Comparison of ENCODE assay signal across 23 cellular contexts in genomic region chr9:131173995-131174394, GRCh38. TPM values are rescaled to one million over a fixed set of nuclear protein-coding genes. Genes with fewer than 3 reads are reported as not detected.
A peak's percentile ranks its signal among the peaks of the same experiment; 100 is the strongest.
DNase-seq lines count a peak whose midpoint lies in the region; ATAC-seq, FAIRE-seq and TF ChIP-seq lines count a peak whose summit lies in the region.
"Had no signal": no experiment of that assay in that cellular context is flagged by ENCODE, and none has a peak within 500 bp of the region (broad histone marks: within the 10 kb centered on the region; RNA-seq: fewer than 3 reads in every experiment).

No MANE protein-coding gene starts in this region.

- H3K4me1 ChIP-seq in KMS-11 (ENCODE audit: low read depth, poor library complexity, severe bottlenecking) (peaks cover 92% of the 10 kb centered on the region), K562 (replicated peaks in 1 of 2; ENCODE audit: control insufficient read depth in 2 of 2, insufficient read depth in 2 of 2, low read length in 2 of 2) (peaks cover 3 to 6% of the 10 kb centered on the region in 2 experiments; a peak in 4 of 5 replicates), neuronal stem cell (ENCODE audit: control insufficient read depth in 2 of 2, insufficient read depth in 1 of 2, low read depth in 1 of 2, low read length in 2 of 2) (no peaks in the 10 kb centered on the region)
- H3K4me1 ChIP-seq: A549, Caco-2 had no signal

- peak overlapping the region; percentile 31 for H3K27ac Mint-ChIP-seq in activated CD4-positive, alpha-beta T cell treated with anti-CD3 and anti-CD28 coated beads for 36 hours
- H3K27ac Mint-ChIP-seq in activated CD4-positive, alpha-beta T cell treated with anti-CD3 and anti-CD28 coated beads, Interleukin-2, amount 10 ng/mL, durations not matched to agents 24 days and 14 days: no peak overlapping the region
- H3K27ac Mint-ChIP-seq: B cell; CD4-positive, alpha-beta T cell; CD8-positive, alpha-beta T cell had no signal

- ATAC-seq in activated CD4-positive, alpha-beta T cell treated with anti-CD3 and anti-CD28 coated beads for 36 hours: no peak
- ATAC-seq in K562: no peak
- no peak for ATAC-seq in HG03139 (IDR thresholded peaks at IDR 0.05; ENCODE audit: unreplicated experiment)
- no peak for ATAC-seq in GM18870 (IDR thresholded peaks at IDR 0.05; ENCODE audit: unreplicated experiment)
- ATAC-seq: A549; CD8-positive, alpha-beta T cell had no signal

- no TSS peak for BruUV-seq in K562 (replicated peaks; lab: Mats Ljungman, UMichigan)

- H3K79me2 ChIP-seq in KMS-11 (ENCODE audit: insufficient read depth, low read depth) (peaks cover 8% of the 10 kb centered on the region; the same call in 1 of the 2 replicates), K562 (ENCODE audit: control insufficient read depth, insufficient read depth, low read length) (peaks cover 25% of the 10 kb centered on the region)

- no peak overlapping the region for H3K4ac ChIP-seq in neuronal stem cell (ENCODE audit: low read length)

- no peaks in the 10 kb centered on the region for H3K27me3 ChIP-seq in KMS-11 (ENCODE audit: insufficient read depth, low read depth)
- no peaks in the 10 kb centered on the region for H3K27me3 ChIP-seq in K562 (ENCODE audit: control insufficient read depth in 2 of 2, insufficient read depth in 2 of 2, low read length in 2 of 2)
- H3K27me3 ChIP-seq in neuronal stem cell (ENCODE audit: control insufficient read depth in 3 of 3, insufficient read depth in 3 of 3, low read depth in 1 of 3, low read length in 3 of 3): no peaks in the 10 kb centered on the region
- H3K27me3 ChIP-seq: BLaER1 treated with 17β-estradiol and CSF1 and Interleukin-3, amounts not matched to agents 10 nM and 100 nM had no signal

- H2BK5ac ChIP-seq in neuronal stem cell (ENCODE audit: low read length): no peak overlapping the region

- no peaks in the 10 kb centered on the region for H3K27me3 Mint-ChIP-seq in activated CD4-positive, alpha-beta T cell treated with anti-CD3 and anti-CD28 coated beads for 36 hours
- no peaks in the 10 kb centered on the region for H3K27me3 Mint-ChIP-seq in activated CD4-positive, alpha-beta T cell treated with anti-CD3 and anti-CD28 coated beads, Interleukin-2, amount 10 ng/mL, durations not matched to agents 24 days and 14 days
- H3K27me3 Mint-ChIP-seq: B cell; CD4-positive, alpha-beta T cell had no signal

- H3K9me1 ChIP-seq in K562 (ENCODE audit: control insufficient read depth, insufficient read depth, low read length): no peaks in the 10 kb centered on the region

- H2AFZ ChIP-seq in KMS-11 (ENCODE audit: low read depth): no peak overlapping the region
- H2AFZ ChIP-seq in K562 (ENCODE audit: low read depth, low read length): no peak overlapping the region
- H2AFZ ChIP-seq in neuronal stem cell (ENCODE audit: low read length): no peak overlapping the region

- peaks cover 54% of the 10 kb centered on the region for H3K36me3 Mint-ChIP-seq in activated CD4-positive, alpha-beta T cell treated with anti-CD3 and anti-CD28 coated beads for 36 hours (ENCODE audit: low read depth)
- peaks cover 54% of the 10 kb centered on the region for H3K36me3 Mint-ChIP-seq in activated CD4-positive, alpha-beta T cell treated with anti-CD3 and anti-CD28 coated beads, Interleukin-2, amount 10 ng/mL, durations not matched to agents 24 days and 14 days (ENCODE audit: low read depth)

- H3K4me3 ChIP-seq in KMS-11 (IDR thresholded peaks at IDR 0.05; ENCODE audit: insufficient read depth, low read depth, low read length): no peak overlapping the region
- H3K4me3 ChIP-seq in K562: no peak overlapping the region
- H3K4me3 ChIP-seq in neuronal stem cell (ENCODE audit: low read length in 2 of 2): peak overlapping the region in 1 of 2 donors; percentile 63
- H3K4me3 ChIP-seq: A549; BLaER1 treated with 17β-estradiol and CSF1 and Interleukin-3, amounts not matched to agents 10 nM and 100 nM had no signal

- no peak overlapping the region for H3K18ac ChIP-seq in neuronal stem cell (ENCODE audit: low read length)

- H3K4me1 Mint-ChIP-seq in activated CD4-positive, alpha-beta T cell treated with anti-CD3 and anti-CD28 coated beads for 36 hours: peaks cover 2% of the 10 kb centered on the region
- peaks cover 16% of the 10 kb centered on the region for H3K4me1 Mint-ChIP-seq in activated CD4-positive, alpha-beta T cell treated with anti-CD3 and anti-CD28 coated beads, Interleukin-2, amount 10 ng/mL, durations not matched to agents 24 days and 14 days

- CTCF ChIA-PET in activated CD4-positive, alpha-beta T cell treated with anti-CD3 and anti-CD28 coated beads for 36 hours (lab: Charles Lee): interaction anchor here (11.2 kb wide), 1 partner anchor 162 kb away, joined by 150 read pairs; no protein-coding TSS in a partner anchor
- CTCF ChIA-PET in K562 (lab: Yijun Ruan, JAX; ENCODE audit: low intra/inter-chr PET ratio): no interaction called here

- TF ChIP-seq CTCF in KMS-11 (conservative IDR thresholded peaks at IDR 0.05; ENCODE audit: low read depth, low read length): no peak
- no peak for TF ChIP-seq CTCF in K562 (IDR thresholded peaks at IDR 0.05 in 2 of 3, conservative IDR thresholded peaks at IDR 0.05 in 1 of 3; ENCODE audit: insufficient read depth in 2 of 3, low read depth in 1 of 3, low read length in 3 of 3)

- H3K9me3 Mint-ChIP-seq in activated CD4-positive, alpha-beta T cell treated with anti-CD3 and anti-CD28 coated beads for 36 hours (ENCODE audit: low read depth): no peaks in the 10 kb centered on the region
- H3K9me3 Mint-ChIP-seq in activated CD4-positive, alpha-beta T cell treated with anti-CD3 and anti-CD28 coated beads, Interleukin-2, amount 10 ng/mL, durations not matched to agents 24 days and 14 days: no peaks in the 10 kb centered on the region
- H3K9me3 Mint-ChIP-seq: CD4-positive, alpha-beta T cell; CD8-positive, alpha-beta T cell had no signal

- H4K91ac ChIP-seq in neuronal stem cell (ENCODE audit: low read depth, low read length, poor library complexity): no peak overlapping the region

- no peak overlapping the region for H2BK15ac ChIP-seq in neuronal stem cell (ENCODE audit: low read length)

- peaks cover 4% of the 10 kb centered on the region for H3K79me1 ChIP-seq in neuronal stem cell (ENCODE audit: low read depth, low read length)

- no peak overlapping the region for H3K4me3 Mint-ChIP-seq in activated CD4-positive, alpha-beta T cell treated with anti-CD3 and anti-CD28 coated beads for 36 hours
- H3K4me3 Mint-ChIP-seq in activated CD4-positive, alpha-beta T cell treated with anti-CD3 and anti-CD28 coated beads, Interleukin-2, amount 10 ng/mL, durations not matched to agents 24 days and 14 days: no peak overlapping the region
- H3K4me3 Mint-ChIP-seq: B cell; CD4-positive, alpha-beta T cell; CD8-positive, alpha-beta T cell had no signal

- H3K9me3 ChIP-seq in K562 (replicated peaks; ENCODE audit: control insufficient read depth, insufficient read depth, low read depth, low read length): no peaks in the 10 kb centered on the region; the same call in 1 of the 2 replicates
- peaks cover 0 to 5% of the 10 kb centered on the region in 2 donors for H3K9me3 ChIP-seq in neuronal stem cell (replicated peaks in 1 of 2; ENCODE audit: control insufficient read depth in 2 of 2, insufficient read depth in 1 of 2, low read depth in 1 of 2, low read length in 2 of 2)
- H3K9me3 ChIP-seq: A549, Caco-2 had no signal

- TF ChIP-seq EP300 in K562 (IDR thresholded peaks at IDR 0.05; ENCODE audit: low read length): no peak

- intact Hi-C loops in activated CD4-positive, alpha-beta T cell treated with anti-CD3 and anti-CD28 coated beads for 36 hours (cut with DNase I, micrococcal nuclease): no loop called here
- intact Hi-C loops in activated CD4-positive, alpha-beta T cell treated with anti-CD3 and anti-CD28 coated beads, Interleukin-2, amount 10 ng/mL, durations not matched to agents 24 days and 14 days (cut with micrococcal nuclease): no loop called here
- intact Hi-C loops in K562 (cut with micrococcal nuclease): no loop called here

- no peak overlapping the region for H2BK120ac ChIP-seq in neuronal stem cell (ENCODE audit: low read depth, low read length)

- 0 out of 2 replicates have a peak, but pooled peaks cover 4% of the 10 kb centered on the region for H3K36me3 ChIP-seq in KMS-11 (ENCODE audit: insufficient read depth)
- H3K36me3 ChIP-seq in K562 (ENCODE audit: control insufficient read depth, insufficient read depth, low read length): peaks cover 81% of the 10 kb centered on the region
- H3K36me3 ChIP-seq in neuronal stem cell (replicated peaks in 1 of 2; ENCODE audit: control insufficient read depth in 2 of 2, insufficient read depth in 2 of 2, low read length in 2 of 2): peaks cover 13 to 82% of the 10 kb centered on the region in 2 donors

- WGBS in K562 (ENCODE audit: insufficient coverage, low coverage, missing lambda C conversion rate): 95% methylated on average over 10 of the region's 10 CpGs
- no CpG with 5 or more reads among the region's 10 CpGs for WGBS in neuronal stem cell (ENCODE audit: extremely low coverage in 2 of 2, insufficient read length in 2 of 2, insufficient replicate concordance in 1 of 2), 2 donors

- no peak for DNase-seq in activated CD4-positive, alpha-beta T cell treated with anti-CD3 and anti-CD28 coated beads for 36 hours
- DNase-seq in activated CD4-positive, alpha-beta T cell treated with anti-CD3 and anti-CD28 coated beads, Interleukin-2, amount 10 ng/mL, durations not matched to agents 24 days and 14 days: no peak
- DNase-seq in K562 (ENCODE audit: extremely low read depth in 1 of 4, low spot score in 3 of 4): peak in 1 of 4 experiments; percentile 71
- DNase-seq in neuronal stem cell (ENCODE audit: low spot score): no peak
- DNase-seq in stimulated activated CD4-positive, alpha-beta T cell treated with anti-CD3 and anti-CD28 coated beads, Interleukin-15, amount 100 ng/mL, for 24 hours: no peak
- DNase-seq: AML-193; Caco-2; Calu3; CD4-positive, alpha-beta T cell; CD8-positive, alpha-beta T cell; DMS79 treated with DMSO at 0.1 percent for 48 hours; GF-D8 had no signal

- H4K8ac ChIP-seq in neuronal stem cell (ENCODE audit: low read depth, low read length): no peak overlapping the region

- FAIRE-seq in K562 (lab: Jason Lieb, UNC): no peak
- FAIRE-seq: A549, D721Med, G401.6, GM12891 had no signal

- no peak overlapping the region for H2BK12ac ChIP-seq in neuronal stem cell (ENCODE audit: low read length)

- TF ChIP-seq RAD21 in K562 (CRISPR knock-in tag; conservative IDR thresholded peaks at IDR 0.05 in 1 of 2, IDR thresholded peaks at IDR 0.05 in 1 of 2): no peak

- H4K20me1 ChIP-seq in KMS-11 (ENCODE audit: insufficient read depth): no peaks in the 10 kb centered on the region
- peaks cover 11% of the 10 kb centered on the region for H4K20me1 ChIP-seq in K562 (replicated peaks; ENCODE audit: control insufficient read depth, insufficient read depth, low read length)

- H3K27ac ChIP-seq in KMS-11 (peak overlapping the region; percentile 87), K562 (ENCODE audit: extremely low read depth, low read depth, low read length) (no peak overlapping the region), neuronal stem cell (replicated peaks; ENCODE audit: low read length) (no peak overlapping the region)
- H3K27ac ChIP-seq: 22Rv1; A549; BLaER1 treated with 17β-estradiol and CSF1 and Interleukin-3, amounts not matched to agents 10 nM and 100 nM; C4-2B had no signal

- in situ Hi-C loops in K562 (cut with MboI): no loop called here

- peak overlapping the region; percentile 70 for H3K4me2 ChIP-seq in KMS-11
- no peak overlapping the region for H3K4me2 ChIP-seq in K562 (ENCODE audit: insufficient read depth, low read length)
- no peak overlapping the region for H3K4me2 ChIP-seq in neuronal stem cell (ENCODE audit: insufficient read depth, low read length, poor library complexity, severe bottlenecking)
- H3K4me2 ChIP-seq: A549; BLaER1 treated with 17β-estradiol and CSF1 and Interleukin-3, amounts not matched to agents 10 nM and 100 nM had no signal

- TF ChIP-seq POLR2A in K562 (conservative IDR thresholded peaks at IDR 0.05): no peak

- H3K9ac ChIP-seq in KMS-11: no peak overlapping the region; the same call in 1 of the 2 replicates
- no peak overlapping the region for H3K9ac ChIP-seq in K562 (ENCODE audit: insufficient read depth in 1 of 2, low read depth in 2 of 2, low read length in 2 of 2)
- no peak overlapping the region for H3K9ac ChIP-seq in neuronal stem cell (ENCODE audit: low read depth, low read length, poor library complexity)
- H3K9ac ChIP-seq: BLaER1 treated with 17β-estradiol and CSF1 and Interleukin-3, amounts not matched to agents 10 nM and 100 nM had no signal

- H2AK5ac ChIP-seq in neuronal stem cell (ENCODE audit: low read depth, low read length): no peak overlapping the region

- H3K23ac ChIP-seq in neuronal stem cell (ENCODE audit: low read depth, low read length, poor library complexity): peak overlapping the region; percentile 50

- POLR2A ChIA-PET in activated CD4-positive, alpha-beta T cell treated with anti-CD3 and anti-CD28 coated beads for 36 hours (lab: Charles Lee): no interaction called here
- POLR2A ChIA-PET in K562 (lab: Yijun Ruan, JAX): interaction anchor here (0.6 to 14.6 kb wide), 10 partner anchors 9 to 274 kb away, joined by 3 to 264 read pairs (median 4); partner anchors contain the start of gene NUP214

- H3K14ac ChIP-seq in neuronal stem cell (ENCODE audit: low read length): no peak overlapping the region

RNA-seq across cellular contexts. Expression of gene NUP214, which starts 48.6 kb away (rescaled TPM):
- 10 to 100 TPM; 61.4 to 97.7 TPM for total RNA-seq in activated CD4-positive, alpha-beta T cell treated with anti-CD3 and anti-CD28 coated beads for 36 hours
- 77.7 and 79.2 TPM in 2 replicates for total RNA-seq in activated CD4-positive, alpha-beta T cell treated with anti-CD3 and anti-CD28 coated beads, Interleukin-2, amount 10 ng/mL, durations not matched to agents 24 days and 14 days
- total RNA-seq in K562 (2011; cell fraction: chromatin; rRNA removed; ENCODE audit: low replicate concordance): 1,024 and 1,416 TPM in 2 replicates
- 573 and 642 TPM in 2 replicates for total RNA-seq in K562 (2011; cell fraction: nucleolus; rRNA removed)
- total RNA-seq in K562 (2011; cell fraction: nucleoplasm; rRNA removed): 885 and 1,103 TPM in 2 replicates
- 62.4 and 102 TPM in 2 replicates for total RNA-seq in K562 (2014; rRNA removed)
- total RNA-seq in K562 (2014; rRNA removed; fragmentation: Illumina TruSeq; extraction: Trizol): 123 and 134 TPM in 2 replicates
- 133 and 136 TPM in 2 replicates for total RNA-seq in K562 (2015; rRNA removed; fragmentation: Illumina TruSeq; extraction: Trizol)
- 332 and 336 TPM in 2 replicates for total RNA-seq in K562 (2021)
- polyA plus RNA-seq in K562 (2011; rRNA removed): 56.9 and 113 TPM in 2 replicates
- 104 and 108 TPM in 2 replicates for polyA plus RNA-seq in K562 (2011; cell fraction: cytosol; rRNA removed)
- polyA plus RNA-seq in K562 (2011; cell fraction: nucleus; rRNA removed): 257 and 304 TPM in 2 replicates
- polyA plus RNA-seq in K562 (2012): 133 and 153 TPM in 2 replicates
- polyA plus RNA-seq in K562 (2014; fragmentation: Illumina TruSeq; extraction: Trizol): 207 and 246 TPM in 2 replicates
- 10 to 100 TPM; 78.9 to 81.6 TPM for polyA plus RNA-seq in K562 (2014; fragmentation: Nextera tagmentation; extraction: Ambion mirVana)
- 97.1 and 106 TPM in 2 replicates for polyA plus RNA-seq in K562 (2014; rRNA removed)
- 271 and 342 TPM in 2 replicates for polyA minus RNA-seq in K562 (2011; rRNA and poly(A)+ RNA removed)
- polyA minus RNA-seq in K562 (2011; cell fraction: cytosol; rRNA and poly(A)+ RNA removed): 256 and 329 TPM in 2 replicates
- 324 and 515 TPM in 2 replicates for polyA minus RNA-seq in K562 (2011; cell fraction: nucleus; rRNA and poly(A)+ RNA removed)
- 22.4 TPM for polyA plus RNA-seq in neuronal stem cell (2013, experiment 1 of 2)
- 21.0 TPM for polyA plus RNA-seq in neuronal stem cell (2013, experiment 2 of 2)
